ENCODE assay signal across 11 cellular contexts in genomic region chr7:2640858-2641257, GRCh38. TPM values are rescaled to one million over a fixed set of nuclear protein-coding genes. Genes with fewer than 3 reads are reported as not detected.
DNase-seq lines count a peak whose midpoint lies in the region; ATAC-seq and TF ChIP-seq lines count a peak whose summit lies in the region.
"Had no signal": no experiment of that assay in that cellular context is flagged by ENCODE, and none has a peak within 500 bp of the region (broad histone marks: within the 10 kb centered on the region; RNA-seq: fewer than 3 reads in every experiment).

No MANE protein-coding gene starts in this region.

- peak overlapping the region; percentile 74 for H2AFZ ChIP-seq in parathyroid adenoma

- no peak overlapping the region for H3K9ac ChIP-seq in parathyroid adenoma

- H3K79me2 ChIP-seq in parathyroid adenoma: peaks cover 15% of the 10 kb centered on the region

- H3K27ac ChIP-seq in SJSA1 (peak overlapping the region; percentile 52), parathyroid adenoma (peak overlapping the region; percentile 70)

- peak overlapping the region; percentile 28 for H3K4me2 ChIP-seq in parathyroid adenoma (ENCODE audit: low read length)

- H3K27me3 ChIP-seq in SJSA1 (replicated peaks): no peaks in the 10 kb centered on the region
- no peaks in the 10 kb centered on the region for H3K27me3 ChIP-seq in parathyroid adenoma (ENCODE audit: control insufficient read depth, insufficient read depth, low read length)

- peak overlapping the region; percentile 20 for H3K4me3 ChIP-seq in AG10803 (ENCODE audit: low read length)
- no peak overlapping the region for H3K4me3 ChIP-seq in SJSA1
- no peak overlapping the region for H3K4me3 ChIP-seq in parathyroid adenoma (ENCODE audit: low read depth, low read length)

- peaks cover 45% of the 10 kb centered on the region for H3K36me3 ChIP-seq in SJSA1
- H3K36me3 ChIP-seq in parathyroid adenoma (ENCODE audit: control insufficient read depth, insufficient read depth, low read length): no peaks in the 10 kb centered on the region

- peaks cover 79% of the 10 kb centered on the region for H3K4me1 ChIP-seq in SJSA1 (replicated peaks)
- H3K4me1 ChIP-seq in parathyroid adenoma: peaks cover 17% of the 10 kb centered on the region

- no peak for TF ChIP-seq CTCF in AG10803 (conservative IDR thresholded peaks at IDR 0.05; ENCODE audit: low read length)
- TF ChIP-seq CTCF in parathyroid adenoma (IDR thresholded peaks at IDR 0.05): no peak

- DNase-seq in AG10803 (ENCODE audit: low read depth) (no peak), SJSA1 (ENCODE audit: low read depth in 1 of 2, low spot score in 2 of 2) (no peak), glomerular visceral epithelial cell (ENCODE audit: extremely low spot score) (peak; percentile 51), germinal center (ENCODE audit: low spot score) (no peak), OCI-M1 (lab: John Stamatoyannopoulos, UW) (no peak)
- DNase-seq: activated naive CD4-positive, alpha-beta T cell treated with anti-CD3 and anti-CD28 coated beads, Interleukin-2, amount 10 ng/mL, durations not matched to agents 7 days and 5 days; naive thymus-derived CD4-positive, alpha-beta T cell had no signal

- H3K9me3 ChIP-seq in SJSA1 (replicated peaks) (no peaks in the 10 kb centered on the region), parathyroid adenoma (ENCODE audit: control insufficient read depth, low read length) (no peaks in the 10 kb centered on the region)

- no peak for ATAC-seq in HG02870 (IDR thresholded peaks at IDR 0.05; ENCODE audit: unreplicated experiment)
- ATAC-seq in GM18867 (IDR thresholded peaks at IDR 0.05; ENCODE audit: unreplicated experiment): no peak

RNA-seq across cellular contexts. Expression of gene TTYH3, which starts 9.1 kb away (rescaled TPM):
- 24.3 and 25.2 TPM in 2 replicates for total RNA-seq in SJSA1 (2014; rRNA removed; shearing (Covaris generic))

RNA-seq across cellular contexts. Expression of gene AMZ1, which starts 47.1 kb away (rescaled TPM):
- 1.3 TPM in 1 of 2 replicates, not detected in the other for total RNA-seq in SJSA1 (2014; rRNA removed; shearing (Covaris generic))
- total RNA-seq: NCI-H460 had no signal
